11 cellular contexts compared by ENCODE assay signal in genomic region chr6:24658573-24659511, GRCh38. TPM values are rescaled to one million over a fixed set of nuclear protein-coding genes. Genes with fewer than 3 reads are reported as not detected.
A peak's percentile ranks its signal among the peaks of the same experiment; 100 is the strongest.
DNase-seq lines count a peak whose midpoint lies in the region; ATAC-seq, FAIRE-seq and TF ChIP-seq lines count a peak whose summit lies in the region.
"Had no signal": no experiment of that assay in that cellular context is flagged by ENCODE, and none has a peak within 500 bp of the region (broad histone marks: within the 10 kb centered on the region; RNA-seq: fewer than 3 reads in every experiment).

No MANE protein-coding gene starts in this region.

- H3K4me3 ChIP-seq in ACC112 (ENCODE audit: low read depth, low read length) (no peak overlapping the region), bronchial epithelial cell (ENCODE audit: low read depth, low read length) (no peak overlapping the region)
- H3K4me3 ChIP-seq: BLaER1 treated with 17β-estradiol and CSF1 and Interleukin-3, amounts not matched to agents 10 nM and 100 nM; esophagus muscularis mucosa had no signal

- H3K27ac ChIP-seq in ACC112 (ENCODE audit: low read depth, low read length) = peak overlapping the region; percentile 70
- H3K27ac ChIP-seq: esophagus muscularis mucosa had no signal

- peak; percentile 90 for FAIRE-seq in bronchial epithelial cell (lab: Jason Lieb, UNC)
- FAIRE-seq: astrocyte had no signal

- H2AFZ ChIP-seq in ACC112 (ENCODE audit: low read length, unreplicated experiment) = no peak overlapping the region

- peaks cover 10% of the 10 kb centered on the region for H3K4me1 ChIP-seq in ACC112 (ENCODE audit: control insufficient read depth, insufficient read depth, low read length, unreplicated experiment)

- ATAC-seq in left lobe of liver = peak; percentile 26
- ATAC-seq in HG02642 (IDR thresholded peaks at IDR 0.05; ENCODE audit: poor library complexity, unreplicated experiment) = no peak

- TF ChIP-seq CTCF in bronchial epithelial cell (IDR thresholded peaks at IDR 0.05; ENCODE audit: insufficient read depth, low read length, severe bottlenecking) = no peak

- H3K27me3 ChIP-seq in ACC112 (ENCODE audit: insufficient read depth, low read length) (no peaks in the 10 kb centered on the region), bronchial epithelial cell (ENCODE audit: control insufficient read depth, insufficient read depth, low read length) (no peaks in the 10 kb centered on the region)
- H3K27me3 ChIP-seq: BLaER1 treated with 17β-estradiol and CSF1 and Interleukin-3, amounts not matched to agents 10 nM and 100 nM; esophagus muscularis mucosa had no signal

- H3K36me3 ChIP-seq in ACC112 (ENCODE audit: insufficient read depth, low read length) (peaks cover 8% of the 10 kb centered on the region; the same call in 1 of the 2 replicates), bronchial epithelial cell (ENCODE audit: control insufficient read depth, insufficient read depth, low read length) (peaks cover 4% of the 10 kb centered on the region)

- H3K79me2 ChIP-seq in ACC112 (ENCODE audit: control insufficient read depth, insufficient read depth, low read length, unreplicated experiment) = peaks cover 7% of the 10 kb centered on the region

- peak; percentile 92 for DNase-seq in H4 (ENCODE audit: low spot score)
- DNase-seq in bronchial epithelial cell (ENCODE audit: low read depth) = peak; percentile 89
- no peak for DNase-seq in left lobe of liver (ENCODE audit: low spot score)
- DNase-seq in NCI-H2107 (lab: John Stamatoyannopoulos, UW) = no peak
- no peak for DNase-seq in activated effector memory CD4-positive, alpha-beta T cell treated with anti-CD3 and anti-CD28 coated beads, Interleukin-2, amount 50 U/mL, for 16 hours
- DNase-seq in NCI-H2196 (lab: John Stamatoyannopoulos, UW; ENCODE audit: unreplicated experiment) = no peak

RNA-seq across cellular contexts. Expression of gene TDP2, which starts 7.9 kb away (rescaled TPM):
- 38.1 and 51.0 TPM in 2 replicates for total RNA-seq in H4 (2014; rRNA removed; shearing (Covaris generic))
- 17.9 and 31.9 TPM in 2 replicates for total RNA-seq in bronchial epithelial cell
- 21.8 TPM for total RNA-seq in left lobe of liver

RNA-seq across cellular contexts. Expression of gene ACOT13, which starts 8.0 kb away (rescaled TPM):
- 18.3 and 22.2 TPM in 2 replicates for total RNA-seq in H4 (2014; rRNA removed; shearing (Covaris generic))
- total RNA-seq in bronchial epithelial cell = 11.1 and 18.7 TPM in 2 replicates
- total RNA-seq in left lobe of liver = 43.4 TPM

RNA-seq across cellular contexts. Expression of gene KIAA0319, which starts 12.9 kb away (rescaled TPM):
- total RNA-seq in H4 (2014; rRNA removed; shearing (Covaris generic)) = 2.0 TPM in 2 replicates
- total RNA-seq in bronchial epithelial cell (0.26 TPM in 2 replicates), left lobe of liver (not detected)

Comparison
In these comparisons a context has a peak if more than half of its experiments do, and no peak if none do; other contexts are left out.
1. DNase-seq: peak in H4 (single experiment) and bronchial epithelial cell (single experiment); none in left lobe of liver (single experiment), NCI-H2107 (single experiment), activated effector memory CD4-positive, alpha-beta T cell treated with anti-CD3 and anti-CD28 coated beads, Interleukin-2, amount 50 U/mL, for 16 hours (single experiment) and NCI-H2196 (single experiment).